In the genomic region with DNA sequence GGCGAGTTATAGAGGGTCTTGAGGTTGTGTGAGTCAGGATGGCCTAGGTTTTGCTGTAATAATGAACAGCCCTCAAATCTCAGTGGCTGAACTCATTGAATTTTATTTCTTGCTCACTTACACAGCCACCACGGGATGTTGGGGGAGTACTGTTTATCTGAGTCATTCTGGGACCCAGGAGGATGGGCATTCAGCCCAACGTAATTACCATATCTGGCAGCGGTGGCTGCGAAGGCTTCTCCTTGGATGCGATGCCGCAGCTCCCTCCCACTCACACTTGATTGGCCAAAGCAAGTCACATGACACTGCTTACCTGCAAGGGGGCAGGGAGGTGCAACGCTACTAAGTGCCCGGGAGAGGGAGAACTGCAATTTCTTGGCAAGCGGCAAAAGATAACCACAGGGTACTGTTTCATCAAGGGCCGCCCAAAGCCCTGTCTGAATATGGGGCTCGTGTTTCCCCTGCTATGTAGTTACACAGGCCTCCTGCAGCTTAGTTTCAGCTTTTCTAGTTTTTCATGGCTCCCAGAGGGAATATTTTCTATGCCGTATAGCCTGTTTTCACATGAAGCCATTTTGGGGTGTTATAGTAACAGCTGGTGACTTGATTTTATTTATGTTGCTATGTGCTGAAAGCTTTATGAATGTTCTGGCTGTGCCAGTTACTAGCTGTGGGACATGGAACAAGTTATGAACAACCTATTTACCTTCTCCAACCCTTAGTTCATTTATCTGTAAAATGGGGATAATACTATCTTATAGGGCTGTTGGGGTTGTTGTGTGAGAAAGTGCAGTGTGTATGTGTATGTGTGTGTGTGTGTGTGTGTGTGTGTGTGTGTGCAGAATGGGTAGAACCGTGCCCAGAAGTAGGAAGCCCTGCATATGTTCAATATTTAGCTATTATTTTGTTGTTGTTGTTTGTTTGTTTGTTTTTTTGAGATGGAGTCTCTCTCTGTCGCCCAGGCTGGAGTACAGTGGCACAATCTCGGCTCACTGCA, we compare ENCODE assay signal across 1 cellular context.
A peak's percentile ranks its signal among the peaks of the same experiment; 100 is the strongest.
TF ChIP-seq lines count a peak whose summit lies in the region.

No MANE protein-coding gene starts in this region.

TF ChIP-seq in HEK293, 187 proteins besides CTCF, POLR2A, EP300 and RAD21 (continued from another document and continues in another):
- TF ChIP-seq, protein P1, sequence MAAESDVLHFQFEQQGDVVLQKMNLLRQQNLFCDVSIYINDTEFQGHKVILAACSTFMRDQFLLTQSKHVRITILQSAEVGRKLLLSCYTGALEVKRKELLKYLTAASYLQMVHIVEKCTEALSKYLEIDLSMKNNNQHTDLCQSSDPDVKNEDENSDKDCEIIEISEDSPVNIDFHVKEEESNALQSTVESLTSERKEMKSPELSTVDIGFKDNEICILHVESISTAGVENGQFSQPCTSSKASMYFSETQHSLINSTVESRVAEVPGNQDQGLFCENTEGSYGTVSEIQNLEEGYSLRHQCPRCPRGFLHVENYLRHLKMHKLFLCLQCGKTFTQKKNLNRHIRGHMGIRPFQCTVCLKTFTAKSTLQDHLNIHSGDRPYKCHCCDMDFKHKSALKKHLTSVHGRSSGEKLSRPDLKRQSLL (tag by site-specific recombination; IDR thresholded peaks at IDR 0.05) = no peak
- TF ChIP-seq ZNF558 (tag by site-specific recombination; IDR thresholded peaks at IDR 0.05) (no peak), ZNF350 (tag by site-specific recombination; IDR thresholded peaks at IDR 0.05) (no peak), TRIM28 (IDR thresholded peaks at IDR 0.05; ENCODE audit: borderline replicate concordance, low read length) (no peak), ZNF596 (tag by site-specific recombination; IDR thresholded peaks at IDR 0.05) (no peak), ZNF223 (tag by site-specific recombination; IDR thresholded peaks at IDR 0.05) (no peak), ZNF37A (tag by site-specific recombination; IDR thresholded peaks at IDR 0.05) (no peak), IKZF3 (tag by site-specific recombination; IDR thresholded peaks at IDR 0.05) (no peak), PRDM1 (tag by site-specific recombination; IDR thresholded peaks at IDR 0.05) (no peak), ZNF140 (tag by site-specific recombination; IDR thresholded peaks at IDR 0.05) (no peak), ZFP41 (tag by site-specific recombination; IDR thresholded peaks at IDR 0.05; ENCODE audit: borderline replicate concordance) (no peak), ZNF423 (tag by site-specific recombination; IDR thresholded peaks at IDR 0.05) (no peak), ZNF311 (tag by site-specific recombination; IDR thresholded peaks at IDR 0.05; ENCODE audit: borderline replicate concordance) (no peak), ZNF555 (tag by site-specific recombination; conservative IDR thresholded peaks at IDR 0.05) (no peak), REPIN1 (tag by site-specific recombination; IDR thresholded peaks at IDR 0.05; ENCODE audit: low read depth) (no peak), ZNF10 (tag by site-specific recombination; IDR thresholded peaks at IDR 0.05) (no peak), FEZF1 (tag by site-specific recombination; IDR thresholded peaks at IDR 0.05) (peak; percentile 42), ZNF585B (tag by site-specific recombination; IDR thresholded peaks at IDR 0.05) (no peak), ZNF660 (tag by site-specific recombination; IDR thresholded peaks at IDR 0.05) (0 out of 2 replicates have a peak, but pooled peaks have one; percentile 45), ZNF623 (tag by site-specific recombination; IDR thresholded peaks at IDR 0.05) (peak; percentile 2; the same call in 1 of the 2 replicates), ZNF624 (tag by site-specific recombination; IDR thresholded peaks at IDR 0.05) (no peak), BCL11B (tag by site-specific recombination; IDR thresholded peaks at IDR 0.05; ENCODE audit: low read depth) (no peak), ZNF23 (tag by site-specific recombination; IDR thresholded peaks at IDR 0.05; ENCODE audit: borderline replicate concordance) (no peak), ZNF146 (tag by site-specific recombination; IDR thresholded peaks at IDR 0.05) (no peak), ZBTB20 (tag by site-specific recombination; IDR thresholded peaks at IDR 0.05) (peak; percentile 40; the same call in 1 of the 2 replicates), ZNF24 (tag by site-specific recombination; IDR thresholded peaks at IDR 0.05) (0 out of 2 replicates have a peak, but pooled peaks have one; percentile 39), TCF7L2 (IDR thresholded peaks at IDR 0.05; ENCODE audit: borderline replicate concordance, low read depth, low read length) (no peak), YY1 (tag by site-specific recombination; IDR thresholded peaks at IDR 0.05) (no peak), ZNF837 (tag by site-specific recombination; IDR thresholded peaks at IDR 0.05) (no peak), ZIC2 (tag by site-specific recombination; IDR thresholded peaks at IDR 0.05) (peak; percentile 62), ZNF366 (tag by site-specific recombination; conservative IDR thresholded peaks at IDR 0.05) (0 out of 2 replicates have a peak, but pooled peaks have one; percentile 31), HOXD13 (CRISPR knock-in tag; IDR thresholded peaks at IDR 0.05; ENCODE audit: borderline replicate concordance) (no peak), ZNF214 (tag by site-specific recombination; IDR thresholded peaks at IDR 0.05; ENCODE audit: borderline replicate concordance) (no peak), ZEB2 (tag by site-specific recombination; IDR thresholded peaks at IDR 0.05) (peak; percentile 68; the same call in 1 of the 2 replicates), KLF16 (tag by site-specific recombination; IDR thresholded peaks at IDR 0.05) (no peak), KLF8 (tag by site-specific recombination; IDR thresholded peaks at IDR 0.05) (0 out of 2 replicates have a peak, but pooled peaks have one; percentile 28), GLI4 (tag by site-specific recombination; IDR thresholded peaks at IDR 0.05) (no peak), ZBTB49 (tag by site-specific recombination; IDR thresholded peaks at IDR 0.05; ENCODE audit: low read depth) (no peak)
- TF ChIP-seq, protein P2, sequence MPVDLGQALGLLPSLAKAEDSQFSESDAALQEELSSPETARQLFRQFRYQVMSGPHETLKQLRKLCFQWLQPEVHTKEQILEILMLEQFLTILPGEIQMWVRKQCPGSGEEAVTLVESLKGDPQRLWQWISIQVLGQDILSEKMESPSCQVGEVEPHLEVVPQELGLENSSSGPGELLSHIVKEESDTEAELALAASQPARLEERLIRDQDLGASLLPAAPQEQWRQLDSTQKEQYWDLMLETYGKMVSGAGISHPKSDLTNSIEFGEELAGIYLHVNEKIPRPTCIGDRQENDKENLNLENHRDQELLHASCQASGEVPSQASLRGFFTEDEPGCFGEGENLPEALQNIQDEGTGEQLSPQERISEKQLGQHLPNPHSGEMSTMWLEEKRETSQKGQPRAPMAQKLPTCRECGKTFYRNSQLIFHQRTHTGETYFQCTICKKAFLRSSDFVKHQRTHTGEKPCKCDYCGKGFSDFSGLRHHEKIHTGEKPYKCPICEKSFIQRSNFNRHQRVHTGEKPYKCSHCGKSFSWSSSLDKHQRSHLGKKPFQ (tag by site-specific recombination; IDR thresholded peaks at IDR 0.05) = no peak
- TF ChIP-seq, protein P3, sequence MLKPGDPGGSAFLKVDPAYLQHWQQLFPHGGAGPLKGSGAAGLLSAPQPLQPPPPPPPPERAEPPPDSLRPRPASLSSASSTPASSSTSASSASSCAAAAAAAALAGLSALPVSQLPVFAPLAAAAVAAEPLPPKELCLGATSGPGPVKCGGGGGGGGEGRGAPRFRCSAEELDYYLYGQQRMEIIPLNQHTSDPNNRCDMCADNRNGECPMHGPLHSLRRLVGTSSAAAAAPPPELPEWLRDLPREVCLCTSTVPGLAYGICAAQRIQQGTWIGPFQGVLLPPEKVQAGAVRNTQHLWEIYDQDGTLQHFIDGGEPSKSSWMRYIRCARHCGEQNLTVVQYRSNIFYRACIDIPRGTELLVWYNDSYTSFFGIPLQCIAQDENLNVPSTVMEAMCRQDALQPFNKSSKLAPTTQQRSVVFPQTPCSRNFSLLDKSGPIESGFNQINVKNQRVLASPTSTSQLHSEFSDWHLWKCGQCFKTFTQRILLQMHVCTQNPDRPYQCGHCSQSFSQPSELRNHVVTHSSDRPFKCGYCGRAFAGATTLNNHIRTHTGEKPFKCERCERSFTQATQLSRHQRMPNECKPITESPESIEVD (tag by site-specific recombination; IDR thresholded peaks at IDR 0.05) = peak; percentile 68; the same call in 1 of the 2 replicates
- TF ChIP-seq, protein P4, sequence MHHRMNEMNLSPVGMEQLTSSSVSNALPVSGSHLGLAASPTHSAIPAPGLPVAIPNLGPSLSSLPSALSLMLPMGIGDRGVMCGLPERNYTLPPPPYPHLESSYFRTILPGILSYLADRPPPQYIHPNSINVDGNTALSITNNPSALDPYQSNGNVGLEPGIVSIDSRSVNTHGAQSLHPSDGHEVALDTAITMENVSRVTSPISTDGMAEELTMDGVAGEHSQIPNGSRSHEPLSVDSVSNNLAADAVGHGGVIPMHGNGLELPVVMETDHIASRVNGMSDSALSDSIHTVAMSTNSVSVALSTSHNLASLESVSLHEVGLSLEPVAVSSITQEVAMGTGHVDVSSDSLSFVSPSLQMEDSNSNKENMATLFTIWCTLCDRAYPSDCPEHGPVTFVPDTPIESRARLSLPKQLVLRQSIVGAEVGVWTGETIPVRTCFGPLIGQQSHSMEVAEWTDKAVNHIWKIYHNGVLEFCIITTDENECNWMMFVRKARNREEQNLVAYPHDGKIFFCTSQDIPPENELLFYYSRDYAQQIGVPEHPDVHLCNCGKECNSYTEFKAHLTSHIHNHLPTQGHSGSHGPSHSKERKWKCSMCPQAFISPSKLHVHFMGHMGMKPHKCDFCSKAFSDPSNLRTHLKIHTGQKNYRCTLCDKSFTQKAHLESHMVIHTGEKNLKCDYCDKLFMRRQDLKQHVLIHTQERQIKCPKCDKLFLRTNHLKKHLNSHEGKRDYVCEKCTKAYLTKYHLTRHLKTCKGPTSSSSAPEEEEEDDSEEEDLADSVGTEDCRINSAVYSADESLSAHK (tag by site-specific recombination; IDR thresholded peaks at IDR 0.05) = no peak
- TF ChIP-seq, protein P5, sequence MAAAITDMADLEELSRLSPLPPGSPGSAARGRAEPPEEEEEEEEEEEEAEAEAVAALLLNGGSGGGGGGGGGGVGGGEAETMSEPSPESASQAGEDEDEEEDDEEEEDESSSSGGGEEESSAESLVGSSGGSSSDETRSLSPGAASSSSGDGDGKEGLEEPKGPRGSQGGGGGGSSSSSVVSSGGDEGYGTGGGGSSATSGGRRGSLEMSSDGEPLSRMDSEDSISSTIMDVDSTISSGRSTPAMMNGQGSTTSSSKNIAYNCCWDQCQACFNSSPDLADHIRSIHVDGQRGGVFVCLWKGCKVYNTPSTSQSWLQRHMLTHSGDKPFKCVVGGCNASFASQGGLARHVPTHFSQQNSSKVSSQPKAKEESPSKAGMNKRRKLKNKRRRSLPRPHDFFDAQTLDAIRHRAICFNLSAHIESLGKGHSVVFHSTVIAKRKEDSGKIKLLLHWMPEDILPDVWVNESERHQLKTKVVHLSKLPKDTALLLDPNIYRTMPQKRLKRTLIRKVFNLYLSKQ (tag by site-specific recombination; IDR thresholded peaks at IDR 0.05; ENCODE audit: borderline replicate concordance) = no peak
- TF ChIP-seq, protein P6, sequence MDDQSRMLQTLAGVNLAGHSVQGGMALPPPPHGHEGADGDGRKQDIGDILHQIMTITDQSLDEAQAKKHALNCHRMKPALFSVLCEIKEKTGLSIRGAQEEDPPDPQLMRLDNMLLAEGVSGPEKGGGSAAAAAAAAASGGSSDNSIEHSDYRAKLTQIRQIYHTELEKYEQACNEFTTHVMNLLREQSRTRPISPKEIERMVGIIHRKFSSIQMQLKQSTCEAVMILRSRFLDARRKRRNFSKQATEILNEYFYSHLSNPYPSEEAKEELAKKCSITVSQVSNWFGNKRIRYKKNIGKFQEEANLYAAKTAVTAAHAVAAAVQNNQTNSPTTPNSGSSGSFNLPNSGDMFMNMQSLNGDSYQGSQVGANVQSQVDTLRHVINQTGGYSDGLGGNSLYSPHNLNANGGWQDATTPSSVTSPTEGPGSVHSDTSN (CRISPR knock-in tag; IDR thresholded peaks at IDR 0.05) = no peak
- TF ChIP-seq, protein P7, sequence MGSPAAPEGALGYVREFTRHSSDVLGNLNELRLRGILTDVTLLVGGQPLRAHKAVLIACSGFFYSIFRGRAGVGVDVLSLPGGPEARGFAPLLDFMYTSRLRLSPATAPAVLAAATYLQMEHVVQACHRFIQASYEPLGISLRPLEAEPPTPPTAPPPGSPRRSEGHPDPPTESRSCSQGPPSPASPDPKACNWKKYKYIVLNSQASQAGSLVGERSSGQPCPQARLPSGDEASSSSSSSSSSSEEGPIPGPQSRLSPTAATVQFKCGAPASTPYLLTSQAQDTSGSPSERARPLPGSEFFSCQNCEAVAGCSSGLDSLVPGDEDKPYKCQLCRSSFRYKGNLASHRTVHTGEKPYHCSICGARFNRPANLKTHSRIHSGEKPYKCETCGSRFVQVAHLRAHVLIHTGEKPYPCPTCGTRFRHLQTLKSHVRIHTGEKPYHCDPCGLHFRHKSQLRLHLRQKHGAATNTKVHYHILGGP (tag by site-specific recombination; IDR thresholded peaks at IDR 0.05) = no peak; the same call in 1 of the 2 replicates
- TF ChIP-seq, protein P8, sequence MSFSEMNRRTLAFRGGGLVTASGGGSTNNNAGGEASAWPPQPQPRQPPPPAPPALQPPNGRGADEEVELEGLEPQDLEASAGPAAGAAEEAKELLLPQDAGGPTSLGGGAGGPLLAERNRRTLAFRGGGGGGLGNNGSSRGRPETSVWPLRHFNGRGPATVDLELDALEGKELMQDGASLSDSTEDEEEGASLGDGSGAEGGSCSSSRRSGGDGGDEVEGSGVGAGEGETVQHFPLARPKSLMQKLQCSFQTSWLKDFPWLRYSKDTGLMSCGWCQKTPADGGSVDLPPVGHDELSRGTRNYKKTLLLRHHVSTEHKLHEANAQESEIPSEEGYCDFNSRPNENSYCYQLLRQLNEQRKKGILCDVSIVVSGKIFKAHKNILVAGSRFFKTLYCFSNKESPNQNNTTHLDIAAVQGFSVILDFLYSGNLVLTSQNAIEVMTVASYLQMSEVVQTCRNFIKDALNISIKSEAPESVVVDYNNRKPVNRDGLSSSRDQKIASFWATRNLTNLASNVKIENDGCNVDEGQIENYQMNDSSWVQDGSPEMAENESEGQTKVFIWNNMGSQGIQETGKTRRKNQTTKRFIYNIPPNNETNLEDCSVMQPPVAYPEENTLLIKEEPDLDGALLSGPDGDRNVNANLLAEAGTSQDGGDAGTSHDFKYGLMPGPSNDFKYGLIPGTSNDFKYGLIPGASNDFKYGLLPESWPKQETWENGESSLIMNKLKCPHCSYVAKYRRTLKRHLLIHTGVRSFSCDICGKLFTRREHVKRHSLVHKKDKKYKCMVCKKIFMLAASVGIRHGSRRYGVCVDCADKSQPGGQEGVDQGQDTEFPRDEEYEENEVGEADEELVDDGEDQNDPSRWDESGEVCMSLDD (tag by site-specific recombination; IDR thresholded peaks at IDR 0.05) = no peak
